In genomic region chr2:204171432-204171960, GRCh38 we compare ENCODE assay signal across 26 cellular contexts.
DNase-seq lines count a peak whose midpoint lies in the region; ATAC-seq and TF ChIP-seq lines count a peak whose summit lies in the region.
"Had no signal": no experiment of that assay in that cellular context is flagged by ENCODE, and none has a peak within 500 bp of the region (broad histone marks: within the 10 kb centered on the region; RNA-seq: fewer than 3 reads in every experiment).

No MANE protein-coding gene starts in this region.

- no peaks in the 10 kb centered on the region for H3K27me3 Mint-ChIP-seq in activated CD4-positive, alpha-beta memory T cell treated with anti-CD3 and anti-CD28 coated beads, Interleukin-2, amount 10 ng/mL, durations not matched to agents 7 days and 5 days
- H3K27me3 Mint-ChIP-seq: B cell had no signal

- no peaks in the 10 kb centered on the region for H3K9me3 Mint-ChIP-seq in activated CD4-positive, alpha-beta memory T cell treated with anti-CD3 and anti-CD28 coated beads, Interleukin-2, amount 10 ng/mL, durations not matched to agents 7 days and 5 days
- H3K9me3 Mint-ChIP-seq: CD4-positive, CD25-positive, alpha-beta regulatory T cell; CD8-positive, alpha-beta memory T cell had no signal

- TF ChIP-seq EP300 in upper lobe of left lung (IDR thresholded peaks at IDR 0.05) = no peak

- POLR2A ChIA-PET in activated CD4-positive, alpha-beta memory T cell treated with anti-CD3 and anti-CD28 coated beads, Interleukin-2, amount 10 ng/mL, durations not matched to agents 7 days and 5 days (lab: Charles Lee) = no interaction called here

- H3K27me3 ChIP-seq in WERI-Rb-1 (ENCODE audit: insufficient read depth, low read depth, severe bottlenecking) = no peaks in the 10 kb centered on the region
- no peaks in the 10 kb centered on the region for H3K27me3 ChIP-seq in iPS-20b (ENCODE audit: insufficient read depth, low read length)
- H3K27me3 ChIP-seq in neuron (ENCODE audit: insufficient read depth, low read length) = no peaks in the 10 kb centered on the region
- no peaks in the 10 kb centered on the region for H3K27me3 ChIP-seq in upper lobe of left lung
- H3K27me3 ChIP-seq: BLaER1 treated with 17β-estradiol and CSF1 and Interleukin-3, amounts not matched to agents 10 nM and 100 nM had no signal

- H3K4me3 ChIP-seq in WERI-Rb-1 (ENCODE audit: low read depth, low read length) (no peak overlapping the region), iPS-20b (ENCODE audit: low read length) (peak overlapping the region; percentile 9; the same call in 1 of the 2 replicates), neuron (ENCODE audit: low read length) (no peak overlapping the region), upper lobe of left lung (no peak overlapping the region)
- H3K4me3 ChIP-seq: A549; BLaER1 treated with 17β-estradiol and CSF1 and Interleukin-3, amounts not matched to agents 10 nM and 100 nM; GM12878 had no signal

- TF ChIP-seq POLR2A in upper lobe of left lung (IDR thresholded peaks at IDR 0.05) = no peak

- H3K9me3 ChIP-seq in WERI-Rb-1 (ENCODE audit: severe bottlenecking) = peaks cover 4% of the 10 kb centered on the region
- no peaks in the 10 kb centered on the region for H3K9me3 ChIP-seq in iPS-20b (ENCODE audit: insufficient read depth, low read depth, low read length)
- no peaks in the 10 kb centered on the region for H3K9me3 ChIP-seq in neuron (ENCODE audit: low read length)
- H3K9me3 ChIP-seq in upper lobe of left lung = no peaks in the 10 kb centered on the region
- H3K9me3 ChIP-seq: A549; BLaER1 treated with 17β-estradiol and CSF1 and Interleukin-3, amounts not matched to agents 10 nM and 100 nM had no signal

- H3K4me3 Mint-ChIP-seq in activated CD4-positive, alpha-beta memory T cell treated with anti-CD3 and anti-CD28 coated beads, Interleukin-2, amount 10 ng/mL, durations not matched to agents 7 days and 5 days = no peak overlapping the region
- H3K4me3 Mint-ChIP-seq: B cell; CD14-positive monocyte; CD4-positive, alpha-beta memory T cell; CD4-positive, CD25-positive, alpha-beta regulatory T cell; CD8-positive, alpha-beta memory T cell had no signal

- DNase-seq in NCI-H82 (lab: John Stamatoyannopoulos, UW) = peak; percentile 24
- no peak for DNase-seq in NCI-H82 treated with DMSO at 0.1 percent for 48 hours (lab: John Stamatoyannopoulos, UW; ENCODE audit: unreplicated experiment)
- DNase-seq in WERI-Rb-1 = no peak
- DNase-seq in T-helper 1 cell = no peak
- no peak for DNase-seq in activated CD4-positive, alpha-beta memory T cell treated with anti-CD3 and anti-CD28 coated beads, Interleukin-2, amount 10 ng/mL, durations not matched to agents 7 days and 5 days
- DNase-seq in upper lobe of left lung = no peak
- DNase-seq: AML-193; CD4-positive, alpha-beta memory T cell; CD4-positive, CD25-positive, alpha-beta regulatory T cell; CD8-positive, alpha-beta memory T cell; COR-L47; DMS 273 treated with DMSO at 0.1 percent for 48 hours; DMS153; DMS53; DMS79; DND-41; EL; GDM1 had no signal

- CTCF ChIA-PET in activated CD4-positive, alpha-beta memory T cell treated with anti-CD3 and anti-CD28 coated beads, Interleukin-2, amount 10 ng/mL, durations not matched to agents 7 days and 5 days (lab: Charles Lee) = interaction anchor here (1.2 kb wide), 1 partner anchor 26 kb away, joined by 3 read pairs; no protein-coding TSS in a partner anchor

- peak overlapping the region; percentile 0 for H2AFZ ChIP-seq in neuron (ENCODE audit: low read depth, low read length)

- no peak overlapping the region for H3K27ac Mint-ChIP-seq in activated CD4-positive, alpha-beta memory T cell treated with anti-CD3 and anti-CD28 coated beads, Interleukin-2, amount 10 ng/mL, durations not matched to agents 7 days and 5 days
- H3K27ac Mint-ChIP-seq: B cell; CD14-positive monocyte; CD4-positive, alpha-beta memory T cell; CD4-positive, CD25-positive, alpha-beta regulatory T cell; CD8-positive, alpha-beta memory T cell had no signal

- H3K9ac ChIP-seq in iPS-20b (ENCODE audit: low read depth, low read length) = no peak overlapping the region
- H3K9ac ChIP-seq: BLaER1 treated with 17β-estradiol and CSF1 and Interleukin-3, amounts not matched to agents 10 nM and 100 nM had no signal

- no peaks in the 10 kb centered on the region for H3K4me1 Mint-ChIP-seq in activated CD4-positive, alpha-beta memory T cell treated with anti-CD3 and anti-CD28 coated beads, Interleukin-2, amount 10 ng/mL, durations not matched to agents 7 days and 5 days
- H3K4me1 Mint-ChIP-seq: B cell; CD14-positive monocyte; CD4-positive, alpha-beta memory T cell; CD4-positive, CD25-positive, alpha-beta regulatory T cell; CD8-positive, alpha-beta memory T cell had no signal

- 92 to 94% methylated on average over 5 of the region's 5 CpGs for WGBS in upper lobe of left lung, 2 donors

- no peak for ATAC-seq in upper lobe of left lung (ENCODE audit: low FRiP score in 2 of 2)
- ATAC-seq: A549, GM12878 had no signal

- peaks cover 2% of the 10 kb centered on the region; the same call in 1 of the 2 replicates for H3K36me3 ChIP-seq in WERI-Rb-1
- H3K36me3 ChIP-seq in iPS-20b (ENCODE audit: insufficient read depth, low read depth, low read length) = no peaks in the 10 kb centered on the region
- no peaks in the 10 kb centered on the region for H3K36me3 ChIP-seq in neuron (ENCODE audit: insufficient read depth, low read length)
- no peaks in the 10 kb centered on the region for H3K36me3 ChIP-seq in upper lobe of left lung
- H3K36me3 ChIP-seq: BLaER1 treated with 17β-estradiol and CSF1 and Interleukin-3, amounts not matched to agents 10 nM and 100 nM had no signal

- H3K36me3 Mint-ChIP-seq in activated CD4-positive, alpha-beta memory T cell treated with anti-CD3 and anti-CD28 coated beads, Interleukin-2, amount 10 ng/mL, durations not matched to agents 7 days and 5 days (ENCODE audit: low read depth) = no peaks in the 10 kb centered on the region
- H3K36me3 Mint-ChIP-seq: CD14-positive monocyte; CD4-positive, alpha-beta memory T cell; CD4-positive, CD25-positive, alpha-beta regulatory T cell; CD8-positive, alpha-beta memory T cell had no signal

- TF ChIP-seq CTCF in WERI-Rb-1 (IDR thresholded peaks at IDR 0.05; ENCODE audit: low read depth, low read length) (no peak), upper lobe of left lung (IDR thresholded peaks at IDR 0.05) (no peak)

- H3K27ac ChIP-seq in WERI-Rb-1 = peak overlapping the region; percentile 79
- no peak overlapping the region for H3K27ac ChIP-seq in iPS-20b (ENCODE audit: low read length)
- no peak overlapping the region for H3K27ac ChIP-seq in upper lobe of left lung
- H3K27ac ChIP-seq: 22Rv1; A549; BLaER1 treated with 17β-estradiol and CSF1 and Interleukin-3, amounts not matched to agents 10 nM and 100 nM had no signal

- peaks cover 13% of the 10 kb centered on the region for H3K4me1 ChIP-seq in iPS-20b (ENCODE audit: insufficient read depth, low read length)
- peaks cover 16% of the 10 kb centered on the region for H3K4me1 ChIP-seq in neuron (ENCODE audit: insufficient read depth, low read length)
- no peaks in the 10 kb centered on the region for H3K4me1 ChIP-seq in upper lobe of left lung
- H3K4me1 ChIP-seq: A549 had no signal
